ENCODE assay signal across 12 cellular contexts in the genomic region with DNA sequence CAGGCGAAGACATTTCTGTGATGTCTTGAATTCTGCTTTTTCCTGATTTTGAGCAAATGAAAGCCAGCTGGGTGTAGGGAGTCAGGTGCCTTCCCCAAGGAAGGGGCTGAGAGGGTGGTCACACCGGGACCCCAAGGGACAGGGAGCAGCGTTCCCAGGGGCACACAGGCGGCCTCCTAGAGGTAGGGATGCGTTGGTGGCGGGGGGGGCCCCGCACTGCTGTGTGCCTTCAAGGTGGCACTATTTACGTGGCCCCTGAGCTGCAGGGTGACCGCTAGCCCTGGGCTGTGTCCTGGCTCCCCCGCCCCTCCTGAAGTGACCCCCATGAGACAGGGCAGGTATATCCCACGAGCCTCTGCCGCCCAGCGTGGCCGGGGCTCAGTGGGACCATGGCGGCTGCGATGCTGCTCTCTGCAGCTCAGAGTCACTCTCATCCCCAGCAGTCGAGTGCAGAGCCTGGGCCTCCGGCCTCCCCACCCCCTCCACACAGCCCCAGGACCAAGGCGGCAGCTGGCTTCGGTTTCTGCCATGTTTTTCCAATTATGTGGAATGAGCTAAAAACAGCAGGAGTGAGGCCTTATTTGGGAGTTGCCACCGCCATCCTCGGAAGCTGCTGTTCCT.
DNase-seq lines count a peak whose midpoint lies in the region; ATAC-seq and TF ChIP-seq lines count a peak whose summit lies in the region.
"Had no signal": no experiment of that assay in that cellular context is flagged by ENCODE, and none has a peak within 500 bp of the region (broad histone marks: within the 10 kb centered on the region; RNA-seq: fewer than 3 reads in every experiment).

No MANE protein-coding gene starts in this region.

- H3K36me3 ChIP-seq in BE2C, result peaks cover 5% of the 10 kb centered on the region; the same call in 1 of the 2 replicates

- TF ChIP-seq CTCF in BE2C (IDR thresholded peaks at IDR 0.05; ENCODE audit: low read depth, low read length), result no peak

- peaks cover 57% of the 10 kb centered on the region for H3K4me1 ChIP-seq in BE2C

- no peaks in the 10 kb centered on the region for H3K9me3 ChIP-seq in BE2C

- intact Hi-C loops in Right ventricle myocardium superior (cut with DNase I), result loop anchor here (5.0 kb wide), 1 partner anchor 36 kb away; no protein-coding TSS in a partner anchor
- intact Hi-C loops in sciatic nerve (cut with DNase I), result loop anchor here (5.0 kb wide), 1 partner anchor 61 kb away; a partner anchor contains a TSS

- ATAC-seq in Right ventricle myocardium superior (ENCODE audit: poor library complexity) (peak; percentile 28), sciatic nerve (peak; percentile 84), HG03159 (IDR thresholded peaks at IDR 0.05; ENCODE audit: unreplicated experiment) (no peak), GM19324 (IDR thresholded peaks at IDR 0.05; ENCODE audit: low FRiP score, unreplicated experiment) (no peak)

- H3K27me3 ChIP-seq in BE2C, result no peaks in the 10 kb centered on the region

- DNase-seq in BE2C (peak; percentile 88), SK-N-DZ (ENCODE audit: low spot score) (peak; percentile 85), Right ventricle myocardium superior (peak; percentile 71), sciatic nerve (ENCODE audit: low spot score) (no peak), kidney glomerular epithelial cell (lab: John Stamatoyannopoulos, UW) (no peak)
- no peak for DNase-seq in stimulated activated CD4-positive, alpha-beta T cell treated with anti-CD3 and anti-CD28 coated beads, Interleukin-4, amount 100 ng/mL, for 24 hours
- DNase-seq: activated naive CD4-positive, alpha-beta T cell; DND-41; NCI-H1436; stimulated activated CD4-positive, alpha-beta T cell treated with anti-CD3 and anti-CD28 coated beads, Interleukin-1b, Interleukin-23, amount 100 ng/mL, for 48 hours had no signal

- H3K4me3 ChIP-seq in BE2C (ENCODE audit: low read depth, low read length), result peak overlapping the region; percentile 22

Comparison
In these comparisons a context has a peak if more than half of its experiments do, and no peak if none do; other contexts are left out.
1. DNase-seq: peak in BE2C (single experiment), SK-N-DZ (single experiment) and Right ventricle myocardium superior (single experiment); none in sciatic nerve (single experiment), stimulated activated CD4-positive, alpha-beta T cell treated with anti-CD3 and anti-CD28 coated beads, Interleukin-4, amount 100 ng/mL, for 24 hours (single experiment) and kidney glomerular epithelial cell (single experiment).
2. ATAC-seq: peak in Right ventricle myocardium superior (single experiment) and sciatic nerve (single experiment); none in HG03159 (single experiment) and GM19324 (single experiment).